Comparison of ENCODE assay signal across 8 cellular contexts in the genomic region with DNA sequence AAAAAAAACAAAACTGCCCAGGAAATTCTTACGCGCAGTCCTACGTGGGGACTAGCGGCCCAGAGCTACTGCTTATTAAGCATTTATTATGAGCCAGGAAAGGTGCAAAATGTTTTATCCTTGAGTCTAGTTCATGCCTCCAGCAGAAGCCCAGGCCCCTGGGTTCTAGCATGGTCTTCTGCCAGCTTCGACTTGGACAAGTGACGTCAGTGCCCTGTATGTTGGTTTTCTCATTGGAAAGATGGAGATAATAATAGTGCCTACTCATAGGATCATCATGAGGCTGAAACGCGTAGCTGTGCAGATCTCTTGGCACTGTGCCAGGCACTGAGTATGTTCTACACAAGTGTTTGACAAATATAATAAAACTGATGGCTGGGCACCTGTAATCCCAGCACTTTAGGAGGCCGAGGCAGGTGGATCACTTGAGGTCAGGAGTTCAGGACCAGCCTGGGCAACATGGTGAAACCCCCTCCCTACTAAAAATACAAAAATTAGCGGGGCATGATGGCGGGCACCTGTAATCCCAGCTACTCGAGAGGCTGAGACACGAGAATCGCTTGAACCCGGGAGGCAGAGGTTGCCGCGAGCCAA. TPM values are rescaled to one million over a fixed set of nuclear protein-coding genes. Genes with fewer than 3 reads are reported as not detected.
DNase-seq lines count a peak whose midpoint lies in the region; ATAC-seq lines count a peak whose summit lies in the region.

No MANE protein-coding gene starts in this region.

- DNase-seq in EH (ENCODE audit: low read depth) (peak; percentile 56), NCI-H2081 (lab: John Stamatoyannopoulos, UW) (peak; percentile 91 to 93), T1000 (lab: John Stamatoyannopoulos, UW) (peak; percentile 29), left colon (peak; percentile 53 to 77), AG08395 (ENCODE audit: low spot score) (no peak)

- peak; percentile 79 for ATAC-seq in left colon
- no peak for ATAC-seq in HG03025 (IDR thresholded peaks at IDR 0.05; ENCODE audit: low FRiP score, unreplicated experiment)
- no peak for ATAC-seq in GM21786 (IDR thresholded peaks at IDR 0.05; ENCODE audit: unreplicated experiment)
- ATAC-seq in HG02981 (IDR thresholded peaks at IDR 0.05; ENCODE audit: unreplicated experiment) = no peak

- intact Hi-C loops in left colon (cut with DNase I, micrococcal nuclease) = no loop called here

RNA-seq across cellular contexts. Expression of a gene that starts 12.4 kb away (rescaled TPM):
- under 1 TPM; 0.87 to 0.89 TPM for total RNA-seq in left colon

RNA-seq across cellular contexts. Expression of a gene that starts 28.0 kb away (rescaled TPM):
- total RNA-seq in left colon = 1 to 10 TPM in 1 of 2 donors, under 1 TPM in 1; 0.87 to 1.1 TPM
